12 cellular contexts compared by ENCODE assay signal in genomic region chr3:127525373-127525772, GRCh38.
A peak's percentile ranks its signal among the peaks of the same experiment; 100 is the strongest.
DNase-seq lines count a peak whose midpoint lies in the region; ATAC-seq, FAIRE-seq and TF ChIP-seq lines count a peak whose summit lies in the region.
"Had no signal": no experiment of that assay in that cellular context is flagged by ENCODE, and none has a peak within 500 bp of the region (broad histone marks: within the 10 kb centered on the region; RNA-seq: fewer than 3 reads in every experiment).

No MANE protein-coding gene starts in this region.

- no peak overlapping the region for H3K4me3 Mint-ChIP-seq in astrocyte (ENCODE audit: unreplicated experiment)
- H3K4me3 Mint-ChIP-seq in mesothelial cell of epicardium, result no peak overlapping the region
- H3K4me3 Mint-ChIP-seq: neural crest cell, WTC11 had no signal

- peaks cover 11% of the 10 kb centered on the region for H3K27me3 ChIP-seq in astrocyte (ENCODE audit: insufficient read depth, low read length)

- H3K36me3 Mint-ChIP-seq in astrocyte (ENCODE audit: low read depth, unreplicated experiment) (no peaks in the 10 kb centered on the region), mesothelial cell of epicardium (no peaks in the 10 kb centered on the region)
- H3K36me3 Mint-ChIP-seq: WTC11 had no signal

- H3K36me3 ChIP-seq in astrocyte (ENCODE audit: insufficient read depth, low read length), result no peaks in the 10 kb centered on the region
- no peaks in the 10 kb centered on the region for H3K36me3 ChIP-seq in mucosa of descending colon (ENCODE audit: low read depth)

- H3K9me3 Mint-ChIP-seq in astrocyte (ENCODE audit: unreplicated experiment) (peaks cover 8% of the 10 kb centered on the region), mesothelial cell of epicardium (peaks cover 21% of the 10 kb centered on the region)

- H3K79me2 ChIP-seq in astrocyte (ENCODE audit: insufficient read depth, low read length), result no peaks in the 10 kb centered on the region

- peaks cover 20% of the 10 kb centered on the region for H3K27me3 Mint-ChIP-seq in astrocyte (ENCODE audit: low read depth, unreplicated experiment)
- peaks cover 51% of the 10 kb centered on the region for H3K27me3 Mint-ChIP-seq in mesothelial cell of epicardium (ENCODE audit: low read depth)

- peak overlapping the region; percentile 55 for H3K27ac Mint-ChIP-seq in astrocyte (ENCODE audit: unreplicated experiment)
- H3K27ac Mint-ChIP-seq in mesothelial cell of epicardium, result no peak overlapping the region
- H3K27ac Mint-ChIP-seq: WTC11 had no signal

- TF ChIP-seq CTCF in astrocyte (IDR thresholded peaks at IDR 0.05; ENCODE audit: insufficient read depth, low read depth, low read length) (no peak), mucosa of descending colon (IDR thresholded peaks at IDR 0.05) (no peak), mesothelial cell of epicardium (IDR thresholded peaks at IDR 0.05; ENCODE audit: unreplicated experiment) (no peak)

- H3K4me3 ChIP-seq in astrocyte (ENCODE audit: insufficient read depth, low read depth, low read length) (no peak overlapping the region), mucosa of descending colon (no peak overlapping the region)

- no peak overlapping the region for H3K27ac ChIP-seq in astrocyte (ENCODE audit: low read depth, low read length)

- ATAC-seq in mucosa of descending colon (peak; percentile 19), HG02588 (IDR thresholded peaks at IDR 0.05; ENCODE audit: unreplicated experiment) (no peak)
- ATAC-seq: WTC11 had no signal

- no peak overlapping the region for H3K9ac ChIP-seq in astrocyte (ENCODE audit: low read length)

- H3K4me1 Mint-ChIP-seq in astrocyte (ENCODE audit: low read depth, unreplicated experiment) (peaks cover 6% of the 10 kb centered on the region), mesothelial cell of epicardium (no peaks in the 10 kb centered on the region)

- H4K20me1 ChIP-seq in astrocyte (ENCODE audit: insufficient read depth, low read length), result no peaks in the 10 kb centered on the region

- no peak overlapping the region for H3K4me2 ChIP-seq in astrocyte (ENCODE audit: low read length)

- H3K9me3 ChIP-seq in astrocyte (ENCODE audit: insufficient read depth, low read depth, low read length) (peaks cover 3% of the 10 kb centered on the region), mucosa of descending colon (no peaks in the 10 kb centered on the region)

- intact Hi-C loops in mucosa of descending colon (cut with DNase I, micrococcal nuclease), result no loop called here

- FAIRE-seq in astrocyte (lab: Jason Lieb, UNC), result no peak

- H3K4me1 ChIP-seq in astrocyte (ENCODE audit: insufficient read depth, low read length) (peaks cover 5% of the 10 kb centered on the region), mucosa of descending colon (ENCODE audit: low read depth) (no peaks in the 10 kb centered on the region)

- H2AFZ ChIP-seq in astrocyte (ENCODE audit: low read depth, low read length), result peak overlapping the region; percentile 14

- DNase-seq in EH (ENCODE audit: low read depth), result peak; percentile 28
- DNase-seq in M059J (ENCODE audit: low read depth), result peak; percentile 92
- DNase-seq in astrocyte (ENCODE audit: low read depth), result peak; percentile 80
- DNase-seq in mucosa of descending colon, result no peak
- DNase-seq in mesothelial cell of epicardium (ENCODE audit: low spot score in 2 of 2, unreplicated experiment in 2 of 2), result no peak
- DNase-seq in OCI-M1 (lab: John Stamatoyannopoulos, UW), result no peak
- no peak for DNase-seq in DMS79 (lab: John Stamatoyannopoulos, UW)
- DNase-seq: cortex of kidney, GDM1 had no signal

Comparison
In these comparisons a context has a peak if more than half of its experiments do, and no peak if none do; other contexts are left out.
1. DNase-seq: peak in EH (single experiment), M059J (single experiment) and astrocyte (single experiment); none in mucosa of descending colon (0 of 3), mesothelial cell of epicardium (0 of 2), OCI-M1 (single experiment) and DMS79 (single experiment).